In genomic region chr1:7938070-7938469, GRCh38 we compare ENCODE assay signal across 25 cellular contexts. TPM values are rescaled to one million over a fixed set of nuclear protein-coding genes. Genes with fewer than 3 reads are reported as not detected.
DNase-seq lines count a peak whose midpoint lies in the region; ATAC-seq and TF ChIP-seq lines count a peak whose summit lies in the region.
"Had no signal": no experiment of that assay in that cellular context is flagged by ENCODE, and none has a peak within 500 bp of the region (broad histone marks: within the 10 kb centered on the region; RNA-seq: fewer than 3 reads in every experiment).

No MANE protein-coding gene starts in this region.

- no peaks in the 10 kb centered on the region for H3K9me3 Mint-ChIP-seq in activated T-cell treated with anti-CD3 and anti-CD28 coated beads, Interleukin-2, amount 50 U/mL, for 72 hours
- H3K9me3 Mint-ChIP-seq in central memory CD8-positive, alpha-beta T cell: no peaks in the 10 kb centered on the region
- no peaks in the 10 kb centered on the region for H3K9me3 Mint-ChIP-seq in WTC11
- H3K9me3 Mint-ChIP-seq in naive thymus-derived CD4-positive, alpha-beta T cell: no peaks in the 10 kb centered on the region
- H3K9me3 Mint-ChIP-seq: memory B cell; naive B cell; stimulated activated naive B cell treated with anti-CD40 and anti-IgM and Interleukin-4, amounts not matched to agents 10 μg/mL and 1 μg/mL and 100 μg/mL, for 72 hours; T-cell had no signal

- CTCF ChIA-PET in WTC11 (lab: Charles Lee): interaction anchor here (1.0 kb wide), 1 partner anchor 183 kb away, joined by 4 read pairs; no protein-coding TSS in a partner anchor
- CTCF ChIA-PET in naive thymus-derived CD4-positive, alpha-beta T cell (lab: Charles Lee): no interaction called here

- H3K9me3 ChIP-seq in naive thymus-derived CD4-positive, alpha-beta T cell (ENCODE audit: control insufficient read depth in 2 of 3, low read length in 3 of 3): no peaks in the 10 kb centered on the region
- H3K9me3 ChIP-seq: HAP-1, heart left ventricle, SJSA1, vagina had no signal

- peak overlapping the region; percentile 87 to 88 for H3K4me3 Mint-ChIP-seq in activated T-cell treated with anti-CD3 and anti-CD28 coated beads, Interleukin-2, amount 50 U/mL, for 72 hours
- H3K4me3 Mint-ChIP-seq in central memory CD8-positive, alpha-beta T cell: peak overlapping the region; percentile 84
- no peak overlapping the region for H3K4me3 Mint-ChIP-seq in WTC11
- no peak overlapping the region for H3K4me3 Mint-ChIP-seq in naive thymus-derived CD4-positive, alpha-beta T cell
- H3K4me3 Mint-ChIP-seq: memory B cell, naive B cell, T-cell had no signal

- H3K36me3 ChIP-seq in naive thymus-derived CD4-positive, alpha-beta T cell (ENCODE audit: control insufficient read depth in 2 of 3, insufficient read depth in 3 of 3, low read length in 3 of 3): no peaks in the 10 kb centered on the region
- H3K36me3 ChIP-seq: HAP-1, heart left ventricle, SJSA1, vagina had no signal

- intact Hi-C loops in naive thymus-derived CD4-positive, alpha-beta T cell (cut with micrococcal nuclease): no loop called here

- TF ChIP-seq CTCF in WTC11 (IDR thresholded peaks at IDR 0.05): no peak

- peaks cover 21% of the 10 kb centered on the region for H3K27me3 Mint-ChIP-seq in activated T-cell treated with anti-CD3 and anti-CD28 coated beads, Interleukin-2, amount 50 U/mL, for 72 hours (ENCODE audit: low read depth)
- peaks cover 56% of the 10 kb centered on the region for H3K27me3 Mint-ChIP-seq in central memory CD8-positive, alpha-beta T cell
- H3K27me3 Mint-ChIP-seq in WTC11 (ENCODE audit: low read depth): peaks cover 64% of the 10 kb centered on the region
- H3K27me3 Mint-ChIP-seq in naive thymus-derived CD4-positive, alpha-beta T cell: peaks cover 33 to 40% (median 39%) of the 10 kb centered on the region in 5 donors

- no peak for ATAC-seq in activated T-cell treated with anti-CD3 and anti-CD28 coated beads, Interleukin-2, amount 50 U/mL, for 72 hours (replicated peaks in 1 of 2)
- no peak for ATAC-seq in central memory CD8-positive, alpha-beta T cell (replicated peaks; ENCODE audit: extremely low read depth, poor library complexity, severe bottlenecking)
- ATAC-seq in WTC11: no peak
- ATAC-seq in naive thymus-derived CD4-positive, alpha-beta T cell: no peak
- ATAC-seq: heart left ventricle; stimulated activated naive B cell treated with anti-CD40 and anti-IgM and Interleukin-4, amounts not matched to agents 10 μg/mL and 1 μg/mL and 100 μg/mL, for 72 hours; T-cell had no signal

- H3K4me3 ChIP-seq in naive thymus-derived CD4-positive, alpha-beta T cell (ENCODE audit: low read length): no peak overlapping the region
- H3K4me3 ChIP-seq: HAP-1, SJSA1, vagina had no signal

- POLR2A ChIA-PET in WTC11 (lab: Charles Lee): no interaction called here
- POLR2A ChIA-PET in naive thymus-derived CD4-positive, alpha-beta T cell (lab: Charles Lee): interaction anchor here (0.5 kb wide), 1 partner anchor 30 kb away, joined by 3 read pairs; no protein-coding TSS in a partner anchor

- H3K27ac ChIP-seq in naive thymus-derived CD4-positive, alpha-beta T cell (ENCODE audit: low read depth, low read length): no peak overlapping the region
- H3K27ac ChIP-seq: heart left ventricle, SJSA1, vagina had no signal

- no peak for DNase-seq in activated T-cell treated with anti-CD3 and anti-CD28 coated beads, Interleukin-2, amount 50 U/mL, for 72 hours
- no peak for DNase-seq in activated T-cell treated with anti-CD3 and anti-CD28 coated beads, Interleukin-2, amount 50 U/mL, for 1 hour
- peak; percentile 37 for DNase-seq in NCI-H69 (lab: John Stamatoyannopoulos, UW)
- DNase-seq in central memory CD8-positive, alpha-beta T cell (ENCODE audit: low spot score in 2 of 2): no peak
- peak; percentile 15 for DNase-seq in renal cortical epithelial cell (ENCODE audit: low read depth)
- DNase-seq in WTC11 (ENCODE audit: low spot score): no peak
- DNase-seq in cerebellum (ENCODE audit: low spot score): no peak
- DNase-seq in naive thymus-derived CD4-positive, alpha-beta T cell: no peak
- DNase-seq: activated naive CD4-positive, alpha-beta T cell treated with Interleukin-2 at 50 U/mL for 16 hours; C1 segment of cervical spinal cord; cerebellar nuclear complex; foreskin fibroblast; heart left ventricle; naive B cell; NCI-H1092 treated with DMSO at 0.1 percent for 48 hours; NCI-H2029; NCI-H526 treated with DMSO at 0.1 percent for 48 hours; small intestine; stimulated activated CD4-positive, alpha-beta T cell treated with anti-CD3 and anti-CD28 coated beads, Interleukin-2, amount 100 ng/mL, for 24 hours; stimulated activated naive B cell treated with anti-CD40 and anti-IgM and Interleukin-4, amounts not matched to agents 10 μg/mL and 1 μg/mL and 100 μg/mL, for 72 hours; T-cell had no signal

- H3K4me1 Mint-ChIP-seq in activated T-cell treated with anti-CD3 and anti-CD28 coated beads, Interleukin-2, amount 50 U/mL, for 72 hours (ENCODE audit: low read depth): peaks cover 60% of the 10 kb centered on the region
- peaks cover 68% of the 10 kb centered on the region for H3K4me1 Mint-ChIP-seq in central memory CD8-positive, alpha-beta T cell
- peaks cover 16% of the 10 kb centered on the region for H3K4me1 Mint-ChIP-seq in WTC11
- H3K4me1 Mint-ChIP-seq in naive thymus-derived CD4-positive, alpha-beta T cell: peaks cover 18 to 29% (median 22%) of the 10 kb centered on the region in 7 donors

- peak overlapping the region; percentile 59 for H3K27ac Mint-ChIP-seq in activated T-cell treated with anti-CD3 and anti-CD28 coated beads, Interleukin-2, amount 50 U/mL, for 72 hours
- peak overlapping the region; percentile 97 for H3K27ac Mint-ChIP-seq in central memory CD8-positive, alpha-beta T cell (ENCODE audit: low read depth)
- no peak overlapping the region for H3K27ac Mint-ChIP-seq in WTC11
- H3K27ac Mint-ChIP-seq in naive thymus-derived CD4-positive, alpha-beta T cell: no peak overlapping the region
- H3K27ac Mint-ChIP-seq: memory B cell; naive B cell; stimulated activated naive B cell treated with anti-CD40 and anti-IgM and Interleukin-4, amounts not matched to agents 10 μg/mL and 1 μg/mL and 100 μg/mL, for 72 hours; T-cell had no signal

- H3K4me1 ChIP-seq in naive thymus-derived CD4-positive, alpha-beta T cell (ENCODE audit: control insufficient read depth in 2 of 2, insufficient read depth in 2 of 2, low read length in 2 of 2): peaks cover 10 to 26% of the 10 kb centered on the region in 2 donors
- H3K4me1 ChIP-seq: vagina had no signal

- H3K36me3 Mint-ChIP-seq in activated T-cell treated with anti-CD3 and anti-CD28 coated beads, Interleukin-2, amount 50 U/mL, for 72 hours (ENCODE audit: insufficient read depth in 2 of 2): peaks cover 14 to 18% of the 10 kb centered on the region in 2 donors
- peaks cover 12% of the 10 kb centered on the region for H3K36me3 Mint-ChIP-seq in central memory CD8-positive, alpha-beta T cell (ENCODE audit: insufficient read depth)
- H3K36me3 Mint-ChIP-seq in WTC11: no peaks in the 10 kb centered on the region
- peaks cover 0 to 3% (median 0%) of the 10 kb centered on the region in 5 donors for H3K36me3 Mint-ChIP-seq in naive thymus-derived CD4-positive, alpha-beta T cell
- H3K36me3 Mint-ChIP-seq: T-cell had no signal

- H3K27me3 ChIP-seq in naive thymus-derived CD4-positive, alpha-beta T cell (ENCODE audit: control insufficient read depth in 2 of 2, insufficient read depth in 2 of 2, low read length in 2 of 2): peaks cover 0 to 10% of the 10 kb centered on the region in 2 donors
- H3K27me3 ChIP-seq: SJSA1, vagina had no signal

TF ChIP-seq in WTC11, 78 proteins besides CTCF, POLR2A, EP300 and RAD21 (continues in another document):
- TF ChIP-seq, protein P1, sequence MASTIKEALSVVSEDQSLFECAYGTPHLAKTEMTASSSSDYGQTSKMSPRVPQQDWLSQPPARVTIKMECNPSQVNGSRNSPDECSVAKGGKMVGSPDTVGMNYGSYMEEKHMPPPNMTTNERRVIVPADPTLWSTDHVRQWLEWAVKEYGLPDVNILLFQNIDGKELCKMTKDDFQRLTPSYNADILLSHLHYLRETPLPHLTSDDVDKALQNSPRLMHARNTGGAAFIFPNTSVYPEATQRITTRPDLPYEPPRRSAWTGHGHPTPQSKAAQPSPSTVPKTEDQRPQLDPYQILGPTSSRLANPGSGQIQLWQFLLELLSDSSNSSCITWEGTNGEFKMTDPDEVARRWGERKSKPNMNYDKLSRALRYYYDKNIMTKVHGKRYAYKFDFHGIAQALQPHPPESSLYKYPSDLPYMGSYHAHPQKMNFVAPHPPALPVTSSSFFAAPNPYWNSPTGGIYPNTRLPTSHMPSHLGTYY (CRISPR knock-in tag; IDR thresholded peaks at IDR 0.05): no peak
- TF ChIP-seq GRHL2 (CRISPR knock-in tag; IDR thresholded peaks at IDR 0.05; ENCODE audit: insufficient replicate concordance, severe bottlenecking): no peak
- TF ChIP-seq EMX1 (CRISPR knock-in tag; IDR thresholded peaks at IDR 0.05): no peak
- no peak for TF ChIP-seq ZBTB21 (CRISPR knock-in tag; IDR thresholded peaks at IDR 0.05; ENCODE audit: borderline replicate concordance)
- TF ChIP-seq SMAD4 (CRISPR knock-in tag; IDR thresholded peaks at IDR 0.05): no peak
- TF ChIP-seq, protein P2, sequence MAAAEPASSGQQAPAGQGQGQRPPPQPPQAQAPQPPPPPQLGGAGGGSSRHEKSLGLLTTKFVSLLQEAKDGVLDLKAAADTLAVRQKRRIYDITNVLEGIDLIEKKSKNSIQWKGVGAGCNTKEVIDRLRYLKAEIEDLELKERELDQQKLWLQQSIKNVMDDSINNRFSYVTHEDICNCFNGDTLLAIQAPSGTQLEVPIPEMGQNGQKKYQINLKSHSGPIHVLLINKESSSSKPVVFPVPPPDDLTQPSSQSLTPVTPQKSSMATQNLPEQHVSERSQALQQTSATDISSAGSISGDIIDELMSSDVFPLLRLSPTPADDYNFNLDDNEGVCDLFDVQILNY (CRISPR knock-in tag; IDR thresholded peaks at IDR 0.05): no peak
- TF ChIP-seq ZNF671 (CRISPR knock-in tag; IDR thresholded peaks at IDR 0.05): no peak

RNA-seq across cellular contexts. Expression of gene TNFRSF9, which starts 2.6 kb away (rescaled TPM):
- total RNA-seq in activated T-cell treated with anti-CD3 and anti-CD28 coated beads, Interleukin-2, amount 50 U/mL, for 72 hours: 10 to 100 TPM; 35.4 to 86.2 TPM
- total RNA-seq in renal cortical epithelial cell (4.1 and 7.8 TPM in 2 replicates), WTC11 (2021) (0.11 to 0.14 TPM in 2 of 3 replicates, not detected in the other), cerebellum (not detected)
- 1 to 10 TPM in 1 of 5 experiments, under 1 TPM in 4; 0.11 to 6.6 (median 0.27) TPM for total RNA-seq in naive thymus-derived CD4-positive, alpha-beta T cell
- polyA plus RNA-seq in naive thymus-derived CD4-positive, alpha-beta T cell: under 1 TPM in 1 of 2 donors, not detected in 1; 0.10 TPM
- total RNA-seq: vagina had no signal

RNA-seq across cellular contexts. Expression of gene PARK7, which starts 23.4 kb away (rescaled TPM):
- 100 to 1,000 TPM; 247 to 273 TPM for total RNA-seq in activated T-cell treated with anti-CD3 and anti-CD28 coated beads, Interleukin-2, amount 50 U/mL, for 72 hours
- total RNA-seq in renal cortical epithelial cell (245 and 262 TPM in 2 replicates), WTC11 (2021) (337 to 343 TPM (median 340 TPM) in 3 replicates), cerebellum (80.4 TPM)
- total RNA-seq in naive thymus-derived CD4-positive, alpha-beta T cell: 100 to 1,000 TPM in 3 of 5 experiments, 10 to 100 TPM in 2; 97.1 to 255 (median 106) TPM
- polyA plus RNA-seq in naive thymus-derived CD4-positive, alpha-beta T cell: 100 to 1,000 TPM; 325 to 364 TPM

Comparison
In these comparisons a context has a peak if more than half of its experiments do, and no peak if none do; other contexts are left out.
1. DNase-seq: peak in NCI-H69 (single experiment) and renal cortical epithelial cell (single experiment); none in activated T-cell treated with anti-CD3 and anti-CD28 coated beads, Interleukin-2, amount 50 U/mL, for 72 hours (0 of 2), activated T-cell treated with anti-CD3 and anti-CD28 coated beads, Interleukin-2, amount 50 U/mL, for 1 hour (single experiment), central memory CD8-positive, alpha-beta T cell (0 of 2), WTC11 (single experiment), cerebellum (single experiment) and naive thymus-derived CD4-positive, alpha-beta T cell (0 of 9).
2. H3K27ac Mint-ChIP-seq: peak in activated T-cell treated with anti-CD3 and anti-CD28 coated beads, Interleukin-2, amount 50 U/mL, for 72 hours (single experiment) and central memory CD8-positive, alpha-beta T cell (single experiment); none in WTC11 (single experiment) and naive thymus-derived CD4-positive, alpha-beta T cell (0 of 9).
3. H3K4me3 Mint-ChIP-seq: peak in activated T-cell treated with anti-CD3 and anti-CD28 coated beads, Interleukin-2, amount 50 U/mL, for 72 hours (2 of 2) and central memory CD8-positive, alpha-beta T cell (single experiment); none in WTC11 (single experiment) and naive thymus-derived CD4-positive, alpha-beta T cell (0 of 10).